Comparison of ENCODE assay signal across 1 cellular context in the genomic region with DNA sequence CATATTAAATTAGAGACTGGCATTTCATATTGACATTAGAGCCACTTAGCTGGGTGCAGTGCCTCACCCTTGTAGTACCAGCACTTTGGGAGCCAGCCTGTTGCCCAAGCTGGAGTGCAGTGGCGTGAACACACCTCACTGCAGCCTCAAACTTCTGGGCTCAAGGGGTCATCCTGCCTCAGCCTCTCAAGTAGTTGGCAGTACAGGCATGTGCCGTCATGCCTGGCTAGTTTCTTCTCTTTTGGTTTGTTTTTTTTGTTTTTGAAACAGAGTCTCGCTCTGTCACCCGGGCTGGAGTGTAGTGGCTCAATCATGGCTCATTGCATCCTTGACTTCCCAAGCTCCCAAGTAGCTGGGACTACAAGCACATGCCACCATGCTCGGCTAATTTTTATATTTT.
A peak's percentile ranks its signal among the peaks of the same experiment; 100 is the strongest.
TF ChIP-seq lines count a peak whose summit lies in the region.

No MANE protein-coding gene starts in this region.

TF ChIP-seq in GM12878, 131 proteins besides CTCF, POLR2A, EP300 and RAD21 (continued from another document):
- TF ChIP-seq PAX5 (IDR thresholded peaks at IDR 0.05; ENCODE audit: borderline replicate concordance, low read depth, low read length) (0 out of 2 replicates have a peak, but pooled peaks have one; percentile 35), LARP7 (IDR thresholded peaks at IDR 0.05) (no peak), CREM (IDR thresholded peaks at IDR 0.05; ENCODE audit: low read depth) (no peak), RUNX3 (IDR thresholded peaks at IDR 0.05; ENCODE audit: low read length) (no peak), ESRRA (IDR thresholded peaks at IDR 0.05; ENCODE audit: low read length) (no peak)
